Comparison of ENCODE assay signal across 10 cellular contexts in genomic region chr10:70272925-70273316, GRCh38. TPM values are rescaled to one million over a fixed set of nuclear protein-coding genes. Genes with fewer than 3 reads are reported as not detected.
DNase-seq lines count a peak whose midpoint lies in the region; ATAC-seq and TF ChIP-seq lines count a peak whose summit lies in the region.
"Had no signal": no experiment of that assay in that cellular context is flagged by ENCODE, and none has a peak within 500 bp of the region (broad histone marks: within the 10 kb centered on the region; RNA-seq: fewer than 3 reads in every experiment).

No MANE protein-coding gene starts in this region.

- no peaks in the 10 kb centered on the region for H3K27me3 ChIP-seq in CD4-positive, CD25-positive, alpha-beta regulatory T cell (ENCODE audit: control insufficient read depth, insufficient read depth, low read length)
- H3K27me3 ChIP-seq: SJSA1 had no signal

- no peak overlapping the region for H3K27ac ChIP-seq in CD4-positive, CD25-positive, alpha-beta regulatory T cell (ENCODE audit: insufficient read depth, low read length, poor library complexity, severe bottlenecking)
- H3K27ac ChIP-seq: SJSA1 had no signal

- TF ChIP-seq CTCF in astrocyte of the spinal cord (IDR thresholded peaks at IDR 0.05; ENCODE audit: low read depth, low read length) (peak; percentile 37), mucosa of descending colon (IDR thresholded peaks at IDR 0.05) (peak; percentile 13)

- peak; percentile 71 to 75 for ATAC-seq in CD4-positive, CD25-positive, alpha-beta regulatory T cell (ENCODE audit: low read depth in 2 of 2)
- peak; percentile 48 for ATAC-seq in GM18909 (IDR thresholded peaks at IDR 0.05; ENCODE audit: poor library complexity, unreplicated experiment)
- ATAC-seq in mucosa of descending colon: peak; percentile 71

- DNase-seq in CD4-positive, CD25-positive, alpha-beta regulatory T cell: peak in 2 of 3 donors; percentile 62 to 77
- DNase-seq in HT-29 (ENCODE audit: low spot score) (peak; percentile 59), astrocyte of the spinal cord (ENCODE audit: low read depth, low spot score) (no peak), mucosa of descending colon (no peak), NCI-H2227 (lab: John Stamatoyannopoulos, UW; ENCODE audit: unreplicated experiment) (no peak), putamen (ENCODE audit: low spot score) (no peak)
- no peak for DNase-seq in activated effector memory CD4-positive, alpha-beta T cell treated with anti-CD3 and anti-CD28 coated beads, Interleukin-2, amount 50 U/mL, for 16 hours

- peaks cover 0 to 2% (median 0%) of the 10 kb centered on the region in 7 donors for H3K9me3 Mint-ChIP-seq in CD4-positive, CD25-positive, alpha-beta regulatory T cell

- H3K9me3 ChIP-seq in CD4-positive, CD25-positive, alpha-beta regulatory T cell (ENCODE audit: control insufficient read depth in 2 of 2, low read length in 2 of 2): no peaks in the 10 kb centered on the region
- H3K9me3 ChIP-seq in mucosa of descending colon: no peaks in the 10 kb centered on the region
- H3K9me3 ChIP-seq: SJSA1 had no signal

- no peaks in the 10 kb centered on the region for H3K27me3 Mint-ChIP-seq in CD4-positive, CD25-positive, alpha-beta regulatory T cell

- peak overlapping the region; percentile 55 for H3K4me3 ChIP-seq in CD4-positive, CD25-positive, alpha-beta regulatory T cell (ENCODE audit: low read depth, low read length)
- H3K4me3 ChIP-seq in astrocyte of the spinal cord (ENCODE audit: low read depth, low read length) (no peak overlapping the region), mucosa of descending colon (no peak overlapping the region)
- H3K4me3 ChIP-seq: SJSA1 had no signal

- H3K4me3 Mint-ChIP-seq in CD4-positive, CD25-positive, alpha-beta regulatory T cell: peak overlapping the region in 2 of 4 donors; percentile 26 to 66

- no peaks in the 10 kb centered on the region for H3K4me1 ChIP-seq in CD4-positive, CD25-positive, alpha-beta regulatory T cell (ENCODE audit: control insufficient read depth, insufficient read depth, low read length, poor library complexity, severe bottlenecking)
- H3K4me1 ChIP-seq in mucosa of descending colon (ENCODE audit: low read depth): no peaks in the 10 kb centered on the region
- H3K4me1 ChIP-seq: SJSA1 had no signal

- peak overlapping the region in 2 of 3 donors; percentile 55 to 68 for H3K27ac Mint-ChIP-seq in CD4-positive, CD25-positive, alpha-beta regulatory T cell

- H3K4me1 Mint-ChIP-seq in CD4-positive, CD25-positive, alpha-beta regulatory T cell: peaks cover 0 to 11% (median 7%) of the 10 kb centered on the region in 4 donors

- H3K36me3 ChIP-seq in CD4-positive, CD25-positive, alpha-beta regulatory T cell (ENCODE audit: control insufficient read depth, insufficient read depth, low read length): no peaks in the 10 kb centered on the region
- no peaks in the 10 kb centered on the region for H3K36me3 ChIP-seq in mucosa of descending colon (ENCODE audit: low read depth)
- H3K36me3 ChIP-seq: SJSA1 had no signal

- intact Hi-C loops in mucosa of descending colon (cut with DNase I, micrococcal nuclease): no loop called here

- no peaks in the 10 kb centered on the region for H3K36me3 Mint-ChIP-seq in CD4-positive, CD25-positive, alpha-beta regulatory T cell

- in situ Hi-C loops in astrocyte of the spinal cord (cut with HindIII; ENCODE audit: low sequenced_read_pairs): no loop called here

RNA-seq across cellular contexts. Expression of gene NPFFR1, which starts 10.9 kb away (rescaled TPM):
- total RNA-seq in CD4-positive, CD25-positive, alpha-beta regulatory T cell: not detected
- polyA plus RNA-seq in CD4-positive, CD25-positive, alpha-beta regulatory T cell: not detected
- 2.9 and 4.4 TPM in 2 replicates for total RNA-seq in HT-29 (2014; rRNA removed; shearing (Covaris generic))
- under 1 TPM; 0.06 to 0.10 (median 0.06) TPM for total RNA-seq in mucosa of descending colon
- total RNA-seq: myocyte, SJSA1 had no signal

RNA-seq across cellular contexts. Expression of gene PPA1, which starts 39.7 kb away (rescaled TPM):
- total RNA-seq in CD4-positive, CD25-positive, alpha-beta regulatory T cell: 54.3 TPM
- 100 to 1,000 TPM; 142 to 232 (median 167) TPM for polyA plus RNA-seq in CD4-positive, CD25-positive, alpha-beta regulatory T cell
- total RNA-seq in HT-29 (2014; rRNA removed; shearing (Covaris generic)): 321 and 357 TPM in 2 replicates
- 100 to 1,000 TPM in 2 of 3 donors, 10 to 100 TPM in 1; 97.1 to 166 (median 100) TPM for total RNA-seq in mucosa of descending colon

Comparison
In these comparisons a context has a peak if more than half of its experiments do, and no peak if none do; other contexts are left out.
1. DNase-seq: peak in CD4-positive, CD25-positive, alpha-beta regulatory T cell (2 of 3) and HT-29 (single experiment); none in astrocyte of the spinal cord (single experiment), mucosa of descending colon (0 of 3), activated effector memory CD4-positive, alpha-beta T cell treated with anti-CD3 and anti-CD28 coated beads, Interleukin-2, amount 50 U/mL, for 16 hours (single experiment), NCI-H2227 (single experiment) and putamen (single experiment).
2. Peak in every context shown above with its lines, with median percentiles within 50 percentile points of each other: ATAC-seq.